In the genomic region with DNA sequence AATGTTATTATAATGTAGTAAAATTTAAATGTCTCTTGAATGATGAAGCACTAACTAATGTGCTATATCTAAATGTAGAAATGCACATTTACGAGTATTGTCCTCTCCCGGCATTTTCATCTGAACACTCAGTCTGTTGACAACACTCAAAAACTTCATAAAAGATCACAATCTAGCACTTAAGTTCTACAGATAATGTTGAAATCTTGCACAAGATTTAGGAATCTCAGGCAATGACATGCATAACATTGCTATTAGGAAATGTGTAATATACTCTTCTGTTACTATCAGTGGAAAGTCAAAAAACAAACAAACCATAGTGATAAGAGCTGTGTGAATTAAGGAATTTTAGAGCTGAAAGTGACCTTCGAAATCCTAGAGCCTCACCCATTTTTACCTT, we compare ENCODE assay signal across 1 cellular context.
A peak's percentile ranks its signal among the peaks of the same experiment; 100 is the strongest.
TF ChIP-seq lines count a peak whose summit lies in the region.

No MANE protein-coding gene starts in this region.

TF ChIP-seq in HepG2, 621 proteins besides CTCF, POLR2A, EP300 and RAD21 (continued from another document):
- TF ChIP-seq, protein P1, sequence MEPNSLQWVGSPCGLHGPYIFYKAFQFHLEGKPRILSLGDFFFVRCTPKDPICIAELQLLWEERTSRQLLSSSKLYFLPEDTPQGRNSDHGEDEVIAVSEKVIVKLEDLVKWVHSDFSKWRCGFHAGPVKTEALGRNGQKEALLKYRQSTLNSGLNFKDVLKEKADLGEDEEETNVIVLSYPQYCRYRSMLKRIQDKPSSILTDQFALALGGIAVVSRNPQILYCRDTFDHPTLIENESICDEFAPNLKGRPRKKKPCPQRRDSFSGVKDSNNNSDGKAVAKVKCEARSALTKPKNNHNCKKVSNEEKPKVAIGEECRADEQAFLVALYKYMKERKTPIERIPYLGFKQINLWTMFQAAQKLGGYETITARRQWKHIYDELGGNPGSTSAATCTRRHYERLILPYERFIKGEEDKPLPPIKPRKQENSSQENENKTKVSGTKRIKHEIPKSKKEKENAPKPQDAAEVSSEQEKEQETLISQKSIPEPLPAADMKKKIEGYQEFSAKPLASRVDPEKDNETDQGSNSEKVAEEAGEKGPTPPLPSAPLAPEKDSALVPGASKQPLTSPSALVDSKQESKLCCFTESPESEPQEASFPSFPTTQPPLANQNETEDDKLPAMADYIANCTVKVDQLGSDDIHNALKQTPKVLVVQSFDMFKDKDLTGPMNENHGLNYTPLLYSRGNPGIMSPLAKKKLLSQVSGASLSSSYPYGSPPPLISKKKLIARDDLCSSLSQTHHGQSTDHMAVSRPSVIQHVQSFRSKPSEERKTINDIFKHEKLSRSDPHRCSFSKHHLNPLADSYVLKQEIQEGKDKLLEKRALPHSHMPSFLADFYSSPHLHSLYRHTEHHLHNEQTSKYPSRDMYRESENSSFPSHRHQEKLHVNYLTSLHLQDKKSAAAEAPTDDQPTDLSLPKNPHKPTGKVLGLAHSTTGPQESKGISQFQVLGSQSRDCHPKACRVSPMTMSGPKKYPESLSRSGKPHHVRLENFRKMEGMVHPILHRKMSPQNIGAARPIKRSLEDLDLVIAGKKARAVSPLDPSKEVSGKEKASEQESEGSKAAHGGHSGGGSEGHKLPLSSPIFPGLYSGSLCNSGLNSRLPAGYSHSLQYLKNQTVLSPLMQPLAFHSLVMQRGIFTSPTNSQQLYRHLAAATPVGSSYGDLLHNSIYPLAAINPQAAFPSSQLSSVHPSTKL (CRISPR knock-in tag; IDR thresholded peaks at IDR 0.05) = peak; percentile 67
